In the genomic region with DNA sequence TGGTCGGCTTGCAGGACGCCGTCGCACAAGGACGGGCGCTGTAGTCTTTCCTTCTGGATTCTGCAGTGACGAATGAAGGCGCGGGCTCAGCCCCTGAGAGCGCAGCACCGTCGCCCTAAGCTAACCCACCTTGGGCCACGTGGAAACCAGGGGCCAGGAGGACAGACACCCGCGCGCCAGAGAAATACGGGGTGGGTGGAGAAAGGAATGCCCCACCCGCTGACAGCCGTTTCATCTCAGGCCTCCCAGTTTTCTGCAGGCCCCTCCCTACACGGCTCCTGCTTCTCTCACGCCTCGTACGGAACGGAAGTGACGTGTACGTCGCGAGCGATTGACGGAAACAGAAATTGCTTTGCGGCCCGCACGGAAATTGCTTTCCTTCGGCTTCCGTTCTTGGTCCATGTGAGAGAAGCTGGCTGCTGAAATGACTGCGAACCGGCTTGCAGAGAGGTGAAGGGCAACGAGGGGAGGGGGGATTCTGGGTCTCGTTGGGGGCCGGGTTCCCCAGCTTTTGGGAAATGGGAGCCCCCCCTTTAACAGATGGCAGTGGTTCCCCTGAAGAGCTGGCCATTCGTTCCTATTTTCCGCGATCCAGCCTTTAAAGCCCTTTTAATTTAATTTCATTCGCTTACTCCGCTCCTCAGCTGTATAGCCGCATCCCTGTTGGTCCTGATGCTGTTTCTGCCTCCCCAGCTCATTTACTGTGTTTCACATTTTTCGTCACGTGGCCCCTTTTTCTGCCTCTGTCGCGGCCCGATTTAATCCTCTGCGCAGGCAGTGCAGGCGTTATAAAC, we compare ENCODE assay signal across 8 cellular contexts. TPM values are rescaled to one million over a fixed set of nuclear protein-coding genes. Genes with fewer than 3 reads are reported as not detected.
DNase-seq lines count a peak whose midpoint lies in the region; ATAC-seq and TF ChIP-seq lines count a peak whose summit lies in the region.

A gene with protein sequence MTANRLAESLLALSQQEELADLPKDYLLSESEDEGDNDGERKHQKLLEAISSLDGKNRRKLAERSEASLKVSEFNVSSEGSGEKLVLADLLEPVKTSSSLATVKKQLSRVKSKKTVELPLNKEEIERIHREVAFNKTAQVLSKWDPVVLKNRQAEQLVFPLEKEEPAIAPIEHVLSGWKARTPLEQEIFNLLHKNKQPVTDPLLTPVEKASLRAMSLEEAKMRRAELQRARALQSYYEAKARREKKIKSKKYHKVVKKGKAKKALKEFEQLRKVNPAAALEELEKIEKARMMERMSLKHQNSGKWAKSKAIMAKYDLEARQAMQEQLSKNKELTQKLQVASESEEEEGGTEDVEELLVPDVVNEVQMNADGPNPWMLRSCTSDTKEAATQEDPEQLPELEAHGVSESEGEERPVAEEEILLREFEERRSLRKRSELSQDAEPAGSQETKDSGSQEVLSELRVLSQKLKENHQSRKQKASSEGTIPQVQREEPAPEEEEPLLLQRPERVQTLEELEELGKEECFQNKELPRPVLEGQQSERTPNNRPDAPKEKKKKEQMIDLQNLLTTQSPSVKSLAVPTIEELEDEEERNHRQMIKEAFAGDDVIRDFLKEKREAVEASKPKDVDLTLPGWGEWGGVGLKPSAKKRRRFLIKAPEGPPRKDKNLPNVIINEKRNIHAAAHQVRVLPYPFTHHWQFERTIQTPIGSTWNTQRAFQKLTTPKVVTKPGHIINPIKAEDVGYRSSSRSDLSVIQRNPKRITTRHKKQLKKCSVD (plus strand): TSS at position 378 of the 794 bp plus-strand sequence. CDS start 47 bp downstream, at position 425.

- intact Hi-C loops in activated CD4-positive, alpha-beta T cell treated with anti-CD3 and anti-CD28 coated beads, Interleukin-2, amount 10 ng/mL, durations not matched to agents 24 days and 14 days (cut with micrococcal nuclease), result loop anchor here (2.0 to 10.0 kb wide), 4 partner anchors 63 to 299 kb away; partner anchors contain the start of gene ZDHHC9

- TF ChIP-seq CTCF in BJ (IDR thresholded peaks at IDR 0.05; ENCODE audit: insufficient read depth, low read depth, low read length), result no peak
- TF ChIP-seq CTCF in coronary artery (IDR thresholded peaks at IDR 0.05), result no peak

- no peaks in the 10 kb centered on the region for H3K27me3 Mint-ChIP-seq in activated CD4-positive, alpha-beta T cell treated with anti-CD3 and anti-CD28 coated beads, Interleukin-2, amount 10 ng/mL, durations not matched to agents 24 days and 14 days

- H3K4me1 Mint-ChIP-seq in activated CD4-positive, alpha-beta T cell treated with anti-CD3 and anti-CD28 coated beads, Interleukin-2, amount 10 ng/mL, durations not matched to agents 24 days and 14 days, result peaks cover 11% of the 10 kb centered on the region

- POLR2A ChIA-PET in BJ (lab: Charles Lee), result no interaction called here

- H3K27ac Mint-ChIP-seq in activated CD4-positive, alpha-beta T cell treated with anti-CD3 and anti-CD28 coated beads, Interleukin-2, amount 10 ng/mL, durations not matched to agents 24 days and 14 days, result peak within 1 kb of the TSS; percentile 95

- H3K4me3 ChIP-seq in BJ (ENCODE audit: low read depth, low read length) (peak within 1 kb of the TSS; percentile 75), coronary artery (peak within 1 kb of the TSS; percentile 73)

- no peaks in the 10 kb centered on the region for H3K9me3 Mint-ChIP-seq in activated CD4-positive, alpha-beta T cell treated with anti-CD3 and anti-CD28 coated beads, Interleukin-2, amount 10 ng/mL, durations not matched to agents 24 days and 14 days

- CTCF ChIA-PET in BJ (lab: Yijun Ruan, JAX), result interaction anchor here (0.6 to 1.4 kb wide), 4 partner anchors 41 to 301 kb away, joined by 3 to 5 read pairs (median 3); no protein-coding TSS in a partner anchor

- peaks cover 20% of the 10 kb centered on the region for H3K36me3 Mint-ChIP-seq in activated CD4-positive, alpha-beta T cell treated with anti-CD3 and anti-CD28 coated beads, Interleukin-2, amount 10 ng/mL, durations not matched to agents 24 days and 14 days (ENCODE audit: low read depth)

- DNase-seq in BJ (ENCODE audit: low read depth), result peak; percentile 46
- peak; percentile 75 for DNase-seq in NCI-H526 treated with DMSO at 0.1 percent for 48 hours (lab: John Stamatoyannopoulos, UW)
- DNase-seq in activated CD4-positive, alpha-beta T cell treated with anti-CD3 and anti-CD28 coated beads, Interleukin-2, amount 10 ng/mL, durations not matched to agents 24 days and 14 days, result peak; percentile 95
- peak; percentile 88 for DNase-seq in coronary artery (ENCODE audit: low spot score)
- DNase-seq in stimulated activated CD4-positive, alpha-beta T cell treated with anti-CD3 and anti-CD28 coated beads, Interleukin-1b, Interleukin-23, amount 100 ng/mL, for 4 hours (ENCODE audit: low read depth in 2 of 2), result peak; percentile 64 to 74

- H3K27me3 ChIP-seq in BJ (ENCODE audit: control insufficient read depth, insufficient read depth, low read length), result no peaks in the 10 kb centered on the region
- no peaks in the 10 kb centered on the region for H3K27me3 ChIP-seq in layer of hippocampus (ENCODE audit: control insufficient read depth, insufficient read depth, low read length)

- H3K36me3 ChIP-seq in BJ (ENCODE audit: control insufficient read depth, insufficient read depth, low read length), result no peaks in the 10 kb centered on the region

- H3K4me3 Mint-ChIP-seq in activated CD4-positive, alpha-beta T cell treated with anti-CD3 and anti-CD28 coated beads, Interleukin-2, amount 10 ng/mL, durations not matched to agents 24 days and 14 days, result peak within 1 kb of the TSS; percentile 90

- peak within 1 kb of the TSS; percentile 67 to 82 for H3K27ac ChIP-seq in coronary artery
- peak within 1 kb of the TSS; percentile 65 for H3K27ac ChIP-seq in layer of hippocampus (ENCODE audit: low read depth, low read length)

- peak; percentile 89 for ATAC-seq in GM19324 (IDR thresholded peaks at IDR 0.05; ENCODE audit: low FRiP score, unreplicated experiment)
- peak; percentile 85 for ATAC-seq in HG03469 (IDR thresholded peaks at IDR 0.05; ENCODE audit: unreplicated experiment)

RNA-seq across cellular contexts. Expression of the gene that starts here (rescaled TPM):
- polyA plus RNA-seq in BJ (2011; rRNA removed), result 12.0 and 20.0 TPM in 2 replicates
- 5.9 and 6.1 TPM in 2 replicates for polyA minus RNA-seq in BJ (2011; rRNA and poly(A)+ RNA removed)
- 57.9 and 58.1 TPM in 2 replicates for total RNA-seq in activated CD4-positive, alpha-beta T cell treated with anti-CD3 and anti-CD28 coated beads, Interleukin-2, amount 10 ng/mL, durations not matched to agents 24 days and 14 days

Comparison
In these comparisons a context has a peak if more than half of its experiments do, and no peak if none do; other contexts are left out.
1. Peak in every context shown above with its lines: DNase-seq, ATAC-seq, H3K4me3 ChIP-seq and H3K27ac ChIP-seq.